ENCODE assay signal across 20 cellular contexts in genomic region chr19:51002101-51002532, GRCh38. TPM values are rescaled to one million over a fixed set of nuclear protein-coding genes. Genes with fewer than 3 reads are reported as not detected.
DNase-seq lines count a peak whose midpoint lies in the region; ATAC-seq and TF ChIP-seq lines count a peak whose summit lies in the region.
"Had no signal": no experiment of that assay in that cellular context is flagged by ENCODE, and none has a peak within 500 bp of the region (broad histone marks: within the 10 kb centered on the region; RNA-seq: fewer than 3 reads in every experiment).

No MANE protein-coding gene starts in this region.

- no peaks in the 10 kb centered on the region for H3K9me3 Mint-ChIP-seq in activated CD4-positive, alpha-beta T cell treated with anti-CD3 and anti-CD28 coated beads for 36 hours (ENCODE audit: low read depth)
- H3K9me3 Mint-ChIP-seq: activated naive CD8-positive, alpha-beta T cell treated with anti-CD3 and anti-CD28 coated beads for 36 hours; effector memory CD8-positive, alpha-beta T cell; neural crest cell had no signal

- H3K4me3 Mint-ChIP-seq in activated CD4-positive, alpha-beta T cell treated with anti-CD3 and anti-CD28 coated beads for 36 hours = no peak overlapping the region
- H3K4me3 Mint-ChIP-seq: activated naive CD8-positive, alpha-beta T cell treated with anti-CD3 and anti-CD28 coated beads for 36 hours; effector memory CD8-positive, alpha-beta T cell; IgD-negative memory B cell; immature natural killer cell; neural crest cell had no signal

- no peak overlapping the region for H3K27ac Mint-ChIP-seq in activated CD4-positive, alpha-beta T cell treated with anti-CD3 and anti-CD28 coated beads for 36 hours
- H3K27ac Mint-ChIP-seq: activated naive CD8-positive, alpha-beta T cell treated with anti-CD3 and anti-CD28 coated beads for 36 hours; effector memory CD8-positive, alpha-beta T cell; IgD-negative memory B cell had no signal

- no peak for TF ChIP-seq CTCF in foreskin keratinocyte (conservative IDR thresholded peaks at IDR 0.05)

- ATAC-seq in foreskin keratinocyte = peak; percentile 4
- no peak for ATAC-seq in activated CD4-positive, alpha-beta T cell treated with anti-CD3 and anti-CD28 coated beads for 36 hours
- ATAC-seq: effector memory CD8-positive, alpha-beta T cell; SK-N-SH treated with all-trans-retinoic acid at 6 μM for 48 hours had no signal

- no peaks in the 10 kb centered on the region for H3K36me3 Mint-ChIP-seq in activated CD4-positive, alpha-beta T cell treated with anti-CD3 and anti-CD28 coated beads for 36 hours (ENCODE audit: low read depth)
- H3K36me3 Mint-ChIP-seq: activated naive CD8-positive, alpha-beta T cell treated with anti-CD3 and anti-CD28 coated beads for 36 hours; IgD-negative memory B cell; immature natural killer cell had no signal

- H3K9me3 ChIP-seq in HUES6 (ENCODE audit: control insufficient read depth, insufficient read depth, low read depth, low read length) = no peaks in the 10 kb centered on the region
- H3K9me3 ChIP-seq: Peyer's patch, right atrium auricular region had no signal

- peaks cover 24% of the 10 kb centered on the region for H3K27me3 ChIP-seq in HUES6 (ENCODE audit: control insufficient read depth, insufficient read depth, low read length)
- no peaks in the 10 kb centered on the region for H3K27me3 ChIP-seq in foreskin keratinocyte
- H3K27me3 ChIP-seq: Peyer's patch had no signal

- no peak overlapping the region for H3K27ac ChIP-seq in HUES6 (ENCODE audit: low read depth, low read length)
- H3K27ac ChIP-seq in foreskin keratinocyte = peak overlapping the region; percentile 45
- H3K27ac ChIP-seq: Peyer's patch, right atrium auricular region had no signal

- no peak for DNase-seq in foreskin keratinocyte
- DNase-seq in posterior vena cava (ENCODE audit: low spot score) = peak; percentile 37
- DNase-seq in G401 (ENCODE audit: low spot score) = no peak
- no peak for DNase-seq in MV-4-11 (lab: John Stamatoyannopoulos, UW)
- no peak for DNase-seq in activated CD4-positive, alpha-beta T cell treated with anti-CD3 and anti-CD28 coated beads for 36 hours
- DNase-seq: activated CD4-positive, alpha-beta T cell treated with anti-CD3 and anti-CD28 coated beads, Interleukin-2, amount 50 U/mL, for 4 hours; effector memory CD8-positive, alpha-beta T cell; NCI-H1092; NCI-H2107; NCI-H748 treated with DMSO at 0.1 percent for 48 hours; Peyer's patch had no signal

- no peaks in the 10 kb centered on the region for H3K4me1 Mint-ChIP-seq in activated CD4-positive, alpha-beta T cell treated with anti-CD3 and anti-CD28 coated beads for 36 hours
- H3K4me1 Mint-ChIP-seq: immature natural killer cell, neural crest cell had no signal

- no peaks in the 10 kb centered on the region for H3K36me3 ChIP-seq in HUES6 (ENCODE audit: control insufficient read depth, insufficient read depth, low read length)
- H3K36me3 ChIP-seq: Peyer's patch, right atrium auricular region had no signal

- POLR2A ChIA-PET in activated CD4-positive, alpha-beta T cell treated with anti-CD3 and anti-CD28 coated beads for 36 hours (lab: Charles Lee) = no interaction called here

- H3K27me3 Mint-ChIP-seq in activated CD4-positive, alpha-beta T cell treated with anti-CD3 and anti-CD28 coated beads for 36 hours = peaks cover 30% of the 10 kb centered on the region

- H3K4me1 ChIP-seq in HUES6 (ENCODE audit: control insufficient read depth, insufficient read depth, low read length) = peaks cover 25% of the 10 kb centered on the region
- H3K4me1 ChIP-seq in foreskin keratinocyte = peaks cover 13% of the 10 kb centered on the region
- H3K4me1 ChIP-seq: Peyer's patch, right atrium auricular region had no signal

- CTCF ChIA-PET in activated CD4-positive, alpha-beta T cell treated with anti-CD3 and anti-CD28 coated beads for 36 hours (lab: Charles Lee) = no interaction called here

- H3K4me3 ChIP-seq in HUES6 (ENCODE audit: low read depth, low read length) = peak overlapping the region; percentile 59
- H3K4me3 ChIP-seq: Peyer's patch, right atrium auricular region had no signal

- peak overlapping the region; percentile 9 for H3K9ac ChIP-seq in HUES6 (ENCODE audit: low read length)

- in situ Hi-C loops in G401 (cut with HindIII; ENCODE audit: low sequenced_read_pairs) = no loop called here

- intact Hi-C loops in posterior vena cava (cut with DNase I) = no loop called here
- intact Hi-C loops in activated CD4-positive, alpha-beta T cell treated with anti-CD3 and anti-CD28 coated beads for 36 hours (cut with DNase I, micrococcal nuclease) = no loop called here

RNA-seq across cellular contexts. Expression of gene KLK8, which starts 0.7 kb away (rescaled TPM):
- total RNA-seq in foreskin keratinocyte = 88.9 and 91.7 TPM in 2 replicates
- polyA plus RNA-seq in foreskin keratinocyte = 114 and 124 TPM in 2 replicates
- total RNA-seq in posterior vena cava = not detected
- not detected in 2 replicates for total RNA-seq in G401 (2014; rRNA removed; shearing (Covaris generic))
- not detected for total RNA-seq in activated CD4-positive, alpha-beta T cell treated with anti-CD3 and anti-CD28 coated beads for 36 hours
- total RNA-seq: activated naive CD8-positive, alpha-beta T cell treated with anti-CD3 and anti-CD28 coated beads for 36 hours; frontal cortex; H4; neural crest cell; Peyer's patch had no signal
- polyA plus RNA-seq: IgD-negative memory B cell, immature natural killer cell had no signal

RNA-seq across cellular contexts. Expression of gene KLK10, which starts 17.4 kb away (rescaled TPM):
- total RNA-seq in foreskin keratinocyte = 23.5 and 104 TPM in 2 replicates
- 38.6 and 179 TPM in 2 replicates for polyA plus RNA-seq in foreskin keratinocyte
- total RNA-seq in posterior vena cava = not detected
- total RNA-seq in G401 (2014; rRNA removed; shearing (Covaris generic)) = not detected in 2 replicates
- not detected for total RNA-seq in activated CD4-positive, alpha-beta T cell treated with anti-CD3 and anti-CD28 coated beads for 36 hours
- total RNA-seq: activated naive CD8-positive, alpha-beta T cell treated with anti-CD3 and anti-CD28 coated beads for 36 hours; frontal cortex; H4; neural crest cell had no signal
- polyA plus RNA-seq: IgD-negative memory B cell, immature natural killer cell had no signal

RNA-seq across cellular contexts. Expression of gene KLK7, which starts 18.4 kb away (rescaled TPM):
- total RNA-seq in foreskin keratinocyte (6.3 and 8.1 TPM in 2 replicates), posterior vena cava (not detected)
- 6.3 and 6.4 TPM in 2 replicates for polyA plus RNA-seq in foreskin keratinocyte
- total RNA-seq in G401 (2014; rRNA removed; shearing (Covaris generic)) = not detected in 2 replicates
- total RNA-seq in activated CD4-positive, alpha-beta T cell treated with anti-CD3 and anti-CD28 coated beads for 36 hours = not detected
- total RNA-seq: activated naive CD8-positive, alpha-beta T cell treated with anti-CD3 and anti-CD28 coated beads for 36 hours; frontal cortex; H4; neural crest cell had no signal
- polyA plus RNA-seq: IgD-negative memory B cell, immature natural killer cell had no signal

RNA-seq across cellular contexts. Expression of gene KLK11, which starts 24.3 kb away (rescaled TPM):
- 3.7 and 7.5 TPM in 2 replicates for total RNA-seq in foreskin keratinocyte
- polyA plus RNA-seq in foreskin keratinocyte = 4.2 and 7.3 TPM in 2 replicates
- not detected for total RNA-seq in posterior vena cava
- not detected in 2 replicates for total RNA-seq in G401 (2014; rRNA removed; shearing (Covaris generic))
- not detected for total RNA-seq in activated CD4-positive, alpha-beta T cell treated with anti-CD3 and anti-CD28 coated beads for 36 hours
- total RNA-seq: activated naive CD8-positive, alpha-beta T cell treated with anti-CD3 and anti-CD28 coated beads for 36 hours; frontal cortex; H4; neural crest cell had no signal
- polyA plus RNA-seq: IgD-negative memory B cell, immature natural killer cell had no signal

RNA-seq across cellular contexts. Expression of gene KLK12, which starts 32.7 kb away (rescaled TPM):
- total RNA-seq in foreskin keratinocyte (0.17 TPM in 1 of 2 replicates, not detected in the other), posterior vena cava (not detected)
- 0.07 and 0.10 TPM in 2 replicates for polyA plus RNA-seq in foreskin keratinocyte
- total RNA-seq in G401 (2014; rRNA removed; shearing (Covaris generic)) = not detected in 2 replicates
- total RNA-seq in activated CD4-positive, alpha-beta T cell treated with anti-CD3 and anti-CD28 coated beads for 36 hours = not detected
- total RNA-seq: activated naive CD8-positive, alpha-beta T cell treated with anti-CD3 and anti-CD28 coated beads for 36 hours; frontal cortex; H4; neural crest cell; right atrium auricular region had no signal
- polyA plus RNA-seq: IgD-negative memory B cell, immature natural killer cell had no signal

Comparison
In these comparisons a context has a peak if more than half of its experiments do, and no peak if none do; other contexts are left out.
1. RNA of gene KLK8, which starts 0.7 kb away (total RNA-seq): 88.9 to 91.7 TPM in foreskin keratinocyte; not detected in posterior vena cava, not detected in G401 and not detected in activated CD4-positive, alpha-beta T cell treated with anti-CD3 and anti-CD28 coated beads for 36 hours; every median in the first group is over 10 times any median in the second.
2. RNA of gene KLK10, which starts 17.4 kb away (total RNA-seq): 23.5 to 104 TPM in foreskin keratinocyte; not detected in posterior vena cava, not detected in G401 and not detected in activated CD4-positive, alpha-beta T cell treated with anti-CD3 and anti-CD28 coated beads for 36 hours; every median in the first group is over 10 times any median in the second.